In the genomic region with DNA sequence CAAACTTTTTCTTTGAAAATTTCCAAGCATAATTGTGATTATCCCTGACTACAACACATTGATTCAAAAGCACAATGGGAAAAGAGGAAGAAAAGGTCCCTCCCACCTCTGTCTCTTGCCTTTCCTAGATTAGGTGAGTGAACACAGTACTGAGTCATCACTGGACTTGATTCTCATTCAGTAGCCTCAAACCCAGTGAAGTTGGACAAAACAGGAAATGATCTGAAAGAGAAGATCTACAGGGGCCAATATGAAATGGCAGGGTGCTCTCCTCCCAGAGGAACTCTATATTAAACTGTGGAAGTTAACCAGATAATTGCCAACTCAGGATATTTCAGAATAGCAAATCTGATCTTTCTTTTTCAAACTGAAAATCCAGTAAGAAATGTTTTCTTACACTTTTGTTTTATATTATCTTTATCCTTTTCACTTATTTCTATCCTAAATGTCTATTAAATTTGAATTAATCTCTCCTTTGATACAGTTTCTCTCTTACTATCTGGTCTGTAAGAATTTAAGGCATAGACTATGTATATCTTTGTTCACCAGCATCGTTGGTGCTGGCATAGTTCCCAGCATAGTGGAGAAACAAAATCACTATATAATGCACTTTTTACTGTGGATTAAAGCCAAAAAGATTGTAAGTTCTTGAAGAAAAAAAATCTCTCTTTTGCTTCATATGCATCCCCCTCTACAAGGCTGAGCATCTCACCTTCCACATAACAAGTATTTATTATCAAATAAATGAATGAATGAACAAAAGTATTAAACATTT, we compare ENCODE assay signal across 8 cellular contexts. TPM values are rescaled to one million over a fixed set of nuclear protein-coding genes. Genes with fewer than 3 reads are reported as not detected.
DNase-seq lines count a peak whose midpoint lies in the region; ATAC-seq, FAIRE-seq and TF ChIP-seq lines count a peak whose summit lies in the region.

No MANE protein-coding gene starts in this region.

- H3K27ac ChIP-seq in GM12878 (ENCODE audit: control insufficient read depth, insufficient read depth) (no peak overlapping the region), vagina (no peak overlapping the region), suprapubic skin (no peak overlapping the region)

- H3K4me3 ChIP-seq in GM12878 (no peak overlapping the region), vagina (no peak overlapping the region), suprapubic skin (no peak overlapping the region)

- no peak for TF ChIP-seq RAD21 in GM12878 (IDR thresholded peaks at IDR 0.05; ENCODE audit: insufficient read depth, low read depth, low read length)

- peak; percentile 37 for DNase-seq in GM10266 (ENCODE audit: extremely low spot score)
- no peak for DNase-seq in GM12878 (ENCODE audit: low read depth, low spot score)
- DNase-seq in NCI-H187 (lab: John Stamatoyannopoulos, UW) = no peak
- DNase-seq in DMS114 treated with DMSO at 0.1 percent for 48 hours (lab: John Stamatoyannopoulos, UW; ENCODE audit: unreplicated experiment) = no peak
- DNase-seq in vagina (ENCODE audit: extremely low spot score in 2 of 2) = no peak
- no peak for DNase-seq in suprapubic skin (ENCODE audit: low spot score in 2 of 2)

- TF ChIP-seq CTCF in GM10266 (IDR thresholded peaks at IDR 0.05; ENCODE audit: control insufficient read depth, insufficient read depth, low read depth, missing control alignments) (no peak), GM12878 (IDR thresholded peaks at IDR 0.05 in 2 of 3, conservative IDR thresholded peaks at IDR 0.05 in 1 of 3; ENCODE audit: control insufficient read depth in 2 of 3, extremely low read depth in 1 of 3, insufficient read depth in 1 of 3, low read depth in 3 of 3, low read length in 3 of 3) (no peak), vagina (IDR thresholded peaks at IDR 0.05) (no peak), suprapubic skin (IDR thresholded peaks at IDR 0.05) (no peak)

- H3K27me3 ChIP-seq in GM12878 (replicated peaks in 1 of 2; ENCODE audit: control insufficient read depth in 2 of 2, insufficient read depth in 2 of 2, low read length in 1 of 2) = no peaks in the 10 kb centered on the region
- no peaks in the 10 kb centered on the region for H3K27me3 ChIP-seq in vagina
- no peaks in the 10 kb centered on the region for H3K27me3 ChIP-seq in suprapubic skin

- CTCF ChIA-PET in GM12878 (lab: Yijun Ruan, JAX) = interaction anchor here (1.0 to 15.9 kb wide), 8 partner anchors 9 to 154 kb away, joined by 3 to 250 read pairs (median 4); partner anchors contain the start of gene IKZF1

- H4K20me1 ChIP-seq in GM12878 (ENCODE audit: control insufficient read depth, insufficient read depth) = no peaks in the 10 kb centered on the region

- RAD21 ChIA-PET in GM12878 (lab: Charles Lee; ENCODE audit: unreplicated experiment) = interaction anchor here (1.0 to 15.0 kb wide), 5 partner anchors 11 to 57 kb away, joined by 3 to 293 read pairs (median 7); partner anchors contain the start of gene IKZF1

- TF ChIP-seq POLR2A in GM12878 (IDR thresholded peaks at IDR 0.05; ENCODE audit: low read depth, low read length) (no peak), vagina (IDR thresholded peaks at IDR 0.05) (no peak), suprapubic skin (IDR thresholded peaks at IDR 0.05) (no peak)

- in situ Hi-C loops in GM12878 (cut with MboI) = no loop called here

- no peaks in the 10 kb centered on the region for H3K79me2 ChIP-seq in GM12878 (ENCODE audit: control insufficient read depth, insufficient read depth, low read length)

- H2AFZ ChIP-seq in GM12878 (ENCODE audit: control insufficient read depth, low read depth, low read length) = no peak overlapping the region; the same call in 1 of the 2 replicates

- ATAC-seq in GM21447 (IDR thresholded peaks at IDR 0.05; ENCODE audit: unreplicated experiment) (peak; percentile 57), HG03565 (IDR thresholded peaks at IDR 0.05; ENCODE audit: unreplicated experiment) (peak; percentile 65), GM12878 (peak; percentile 64)

- intact Hi-C loops in GM12878 (cut with micrococcal nuclease; ENCODE audit: unreplicated experiment) (no loop called here), vagina (cut with DNase I) (no loop called here)

- H3K9me3 ChIP-seq in GM12878 (replicated peaks; ENCODE audit: control insufficient read depth, insufficient read depth, low read length) = no peaks in the 10 kb centered on the region
- H3K9me3 ChIP-seq in vagina = no peaks in the 10 kb centered on the region
- no peaks in the 10 kb centered on the region for H3K9me3 ChIP-seq in suprapubic skin

- H3K4me2 ChIP-seq in GM12878 (ENCODE audit: control insufficient read depth, insufficient read depth) = peak overlapping the region; percentile 30

- WGBS in GM12878 (ENCODE audit: insufficient coverage, insufficient replicate concordance, low lambda C conversion rate, missing lambda C conversion rate) = 0% methylated on average over 1 of the region's 1 CpG
- 2% methylated on average over 1 of the region's 1 CpG for WGBS in suprapubic skin

- peak; percentile 73 for FAIRE-seq in GM12878 (lab: Jason Lieb, UNC)

- H3K4me1 ChIP-seq in GM12878 (ENCODE audit: control insufficient read depth, insufficient read depth, low read length) (peaks cover 59% of the 10 kb centered on the region), vagina (no peaks in the 10 kb centered on the region), suprapubic skin (no peaks in the 10 kb centered on the region)

- no peaks in the 10 kb centered on the region for H3K36me3 ChIP-seq in GM12878 (ENCODE audit: control insufficient read depth in 2 of 2, insufficient read depth in 2 of 2, low read length in 1 of 2)
- no peaks in the 10 kb centered on the region for H3K36me3 ChIP-seq in vagina
- no peaks in the 10 kb centered on the region for H3K36me3 ChIP-seq in suprapubic skin

- POLR2A ChIA-PET in GM12878 (lab: Charles Lee) = interaction anchor here (0.9 to 1.3 kb wide), 3 partner anchors 11 to 49 kb away, joined by 3 to 5 read pairs (median 3); no protein-coding TSS in a partner anchor

- SMC1A ChIA-PET in GM12878 (lab: Charles Lee; ENCODE audit: uncharacterized antibody, unreplicated experiment) = interaction anchor here (1.0 to 18.0 kb wide), 10 partner anchors 11 to 153 kb away, joined by 3 to 356 read pairs (median 25); partner anchors contain the start of gene IKZF1

- H3K9ac ChIP-seq in GM12878 (ENCODE audit: control insufficient read depth, insufficient read depth, low read length) = no peak overlapping the region

- no TSS peak for BruUV-seq in GM12878 (replicated peaks; lab: Mats Ljungman, UMichigan)

- no peak; a peak in 1 of 4 replicates for TF ChIP-seq EP300 in GM12878 (IDR thresholded peaks at IDR 0.05; ENCODE audit: borderline replicate concordance in 1 of 2, control insufficient read depth in 1 of 2, low read depth in 2 of 2, low read length in 2 of 2)
- no peak for TF ChIP-seq EP300 in suprapubic skin (IDR thresholded peaks at IDR 0.05)

TF ChIP-seq in GM12878, 131 proteins besides CTCF, POLR2A, EP300 and RAD21 (continues in another document):
- TF ChIP-seq ATF7 (IDR thresholded peaks at IDR 0.05; ENCODE audit: low read depth) (0 out of 2 replicates have a peak, but pooled peaks have one; percentile 36), SPI1 (IDR thresholded peaks at IDR 0.05; ENCODE audit: borderline replicate concordance, insufficient read depth, low read depth, low read length) (peak; percentile 76), JUNB (IDR thresholded peaks at IDR 0.05) (peak; percentile 87), FOXM1 (IDR thresholded peaks at IDR 0.05; ENCODE audit: low read depth, low read length) (peak; percentile 52; the same call in 1 of the 2 replicates), NFIC (IDR thresholded peaks at IDR 0.05; ENCODE audit: low read depth, low read length) (peak; percentile 96), FOXK2 (IDR thresholded peaks at IDR 0.05) (no peak), IKZF1 (conservative IDR thresholded peaks at IDR 0.05) (peak; percentile 73), GABPA (IDR thresholded peaks at IDR 0.05; ENCODE audit: low read depth) (0 out of 2 replicates have a peak, but pooled peaks have one; percentile 31), CREM (IDR thresholded peaks at IDR 0.05; ENCODE audit: low read depth) (peak; percentile 53; the same call in 1 of the 2 replicates), SUPT20H (IDR thresholded peaks at IDR 0.05; ENCODE audit: borderline replicate concordance, control insufficient read depth, low read depth, low read length) (no peak)
- TF ChIP-seq, protein P1, sequence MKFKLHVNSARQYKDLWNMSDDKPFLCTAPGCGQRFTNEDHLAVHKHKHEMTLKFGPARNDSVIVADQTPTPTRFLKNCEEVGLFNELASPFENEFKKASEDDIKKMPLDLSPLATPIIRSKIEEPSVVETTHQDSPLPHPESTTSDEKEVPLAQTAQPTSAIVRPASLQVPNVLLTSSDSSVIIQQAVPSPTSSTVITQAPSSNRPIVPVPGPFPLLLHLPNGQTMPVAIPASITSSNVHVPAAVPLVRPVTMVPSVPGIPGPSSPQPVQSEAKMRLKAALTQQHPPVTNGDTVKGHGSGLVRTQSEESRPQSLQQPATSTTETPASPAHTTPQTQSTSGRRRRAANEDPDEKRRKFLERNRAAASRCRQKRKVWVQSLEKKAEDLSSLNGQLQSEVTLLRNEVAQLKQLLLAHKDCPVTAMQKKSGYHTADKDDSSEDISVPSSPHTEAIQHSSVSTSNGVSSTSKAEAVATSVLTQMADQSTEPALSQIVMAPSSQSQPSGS (IDR thresholded peaks at IDR 0.05; ENCODE audit: low read length) = peak; percentile 95

RNA-seq across cellular contexts. Expression of gene IKZF1, which starts 41.4 kb away (rescaled TPM):
- 250 and 261 TPM in 2 replicates for total RNA-seq in GM12878 (2013; cell fraction: nucleolus; rRNA removed)
- total RNA-seq in GM12878 (2014; rRNA removed) = 101 and 104 TPM in 2 replicates
- 69.5 and 70.2 TPM in 2 replicates for total RNA-seq in GM12878 (2014; rRNA removed; fragmentation: Illumina TruSeq; extraction: Trizol)
- total RNA-seq in GM12878 (2021) = 125 and 131 TPM in 2 replicates
- 23.9 TPM for polyA plus RNA-seq in GM12878 (2011; ENCODE audit: low read depth)
- polyA plus RNA-seq in GM12878 (2011; rRNA removed) = 58.5 and 61.7 TPM in 2 replicates
- 60.4 and 68.7 TPM in 2 replicates for polyA plus RNA-seq in GM12878 (2011; cell fraction: cytosol; rRNA removed)
- 76.4 and 80.1 TPM in 2 replicates for polyA plus RNA-seq in GM12878 (2011; cell fraction: nucleus; rRNA removed)
- polyA plus RNA-seq in GM12878 (2012) = 30.9 and 31.5 TPM in 2 replicates
- polyA plus RNA-seq in GM12878 (2014; fragmentation: Illumina TruSeq; extraction: Trizol) = 73.0 and 73.8 TPM in 2 replicates
- polyA plus RNA-seq in GM12878 (2014; fragmentation: Nextera tagmentation; extraction: Ambion mirVana) = 10 to 100 TPM; 27.2 to 29.8 TPM
- polyA plus RNA-seq in GM12878 (2014; rRNA removed) = 60.3 and 64.2 TPM in 2 replicates
- polyA plus RNA-seq in GM12878 (2016; fragmentation: Nextera tagmentation; extraction: Ambion mirVana) = 10 to 100 TPM; 82.5 to 95.3 TPM
- polyA minus RNA-seq in GM12878 (2011; rRNA and poly(A)+ RNA removed) = 133 and 138 TPM in 2 replicates
- polyA minus RNA-seq in GM12878 (2011; cell fraction: cytosol; rRNA and poly(A)+ RNA removed) = 59.5 and 62.5 TPM in 2 replicates
- polyA minus RNA-seq in GM12878 (2011; cell fraction: nucleus; rRNA and poly(A)+ RNA removed) = 108 and 193 TPM in 2 replicates
- total RNA-seq in vagina = 44.9 TPM
- 10 to 100 TPM in 1 of 4 donors, 1 to 10 TPM in 3; 3.2 to 17.5 (median 6.2) TPM for total RNA-seq in suprapubic skin
